Comparison of ENCODE assay signal across 25 cellular contexts in the genomic region with DNA sequence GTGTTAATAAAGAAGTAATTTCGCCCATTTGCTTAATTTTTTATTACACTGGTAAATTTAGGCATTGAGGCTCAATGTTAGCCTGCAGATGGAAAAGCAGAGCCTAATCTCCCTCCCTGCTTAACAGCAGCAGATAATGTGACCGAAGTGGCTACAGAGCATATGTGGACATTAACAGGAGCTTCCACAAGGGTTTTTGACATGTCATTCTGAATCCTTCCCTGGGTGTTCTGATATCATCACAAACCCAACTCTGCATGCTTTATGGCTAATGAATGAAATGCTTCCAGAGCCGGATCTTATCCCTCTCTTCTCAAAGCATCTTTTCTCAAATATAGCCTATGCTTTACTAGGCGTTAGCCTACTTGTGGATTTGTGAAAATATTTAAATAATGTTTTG.
"Had no signal": no experiment of that assay in that cellular context is flagged by ENCODE, and none has a peak within 500 bp of the region (broad histone marks: within the 10 kb centered on the region; RNA-seq: fewer than 3 reads in every experiment).

No MANE protein-coding gene starts in this region.

- H3K36me3 ChIP-seq: adrenal gland, esophagus squamous epithelium had no signal

- H3K27ac ChIP-seq: adrenal gland, body of pancreas, epithelial cell of prostate, esophagus squamous epithelium had no signal

- H3K9me3 ChIP-seq: adrenal gland, body of pancreas, esophagus squamous epithelium had no signal

- ATAC-seq: activated CD4-positive, alpha-beta T cell treated with anti-CD3 and anti-CD28 coated beads for 36 hours; activated CD8-positive, alpha-beta memory T cell treated with anti-CD3 and anti-CD28 coated beads, Interleukin-2, amount 10 ng/mL, durations not matched to agents 7 days and 5 days; activated CD8-positive, alpha-beta T cell treated with anti-CD3 and anti-CD28 coated beads, Interleukin-2, amount 10 ng/mL, durations not matched to agents 7 days and 5 days; activated naive CD8-positive, alpha-beta T cell treated with anti-CD3 and anti-CD28 coated beads, Interleukin-2, amount 50 U/mL, for 24 hours; body of pancreas had no signal

- H3K4me1 ChIP-seq: adrenal gland, body of pancreas, esophagus squamous epithelium had no signal

- DNase-seq: activated CD4-positive, alpha-beta memory T cell treated with anti-CD3 and anti-CD28 coated beads for 36 hours; activated CD4-positive, alpha-beta T cell treated with anti-CD3 and anti-CD28 coated beads for 36 hours; activated CD4-positive, alpha-beta T cell treated with anti-CD3 and anti-CD28 coated beads, Interleukin-2, amount 10 ng/mL, durations not matched to agents 24 days and 14 days; activated CD4-positive, CD25-positive, alpha-beta regulatory T cell; activated CD4-positive, CD25-positive, alpha-beta regulatory T cell treated with anti-CD3 and anti-CD28 coated beads, Interleukin-2, amount 50 U/mL, for 72 hours; activated CD8-positive, alpha-beta memory T cell treated with anti-CD3 and anti-CD28 coated beads, Interleukin-2, amount 10 ng/mL, durations not matched to agents 7 days and 5 days; activated CD8-positive, alpha-beta memory T cell treated with anti-CD3 and anti-CD28 coated beads, Interleukin-2, amount 50 U/mL, for 4 hours; activated CD8-positive, alpha-beta T cell treated with anti-CD3 and anti-CD28 coated beads, Interleukin-2, amount 10 ng/mL, durations not matched to agents 7 days and 5 days; activated effector memory CD4-positive, alpha-beta T cell treated with anti-CD3 and anti-CD28 coated beads, Interleukin-2, amount 50 U/mL, for 16 hours; activated naive CD4-positive, alpha-beta T cell treated with anti-CD3 and anti-CD28 coated beads for 36 hours; activated naive CD8-positive, alpha-beta T cell treated with anti-CD3 and anti-CD28 coated beads for 36 hours; activated naive CD8-positive, alpha-beta T cell treated with anti-CD3 and anti-CD28 coated beads, Interleukin-2, amount 50 U/mL, for 24 hours; activated T-cell treated with anti-CD3 and anti-CD28 coated beads, Interleukin-2, amount 50 U/mL, for 1 hour; activated T-cell treated with anti-CD3 and anti-CD28 coated beads, Interleukin-2, amount 50 U/mL, for 48 hours; adrenal gland; amygdala; aorta; body of pancreas; caudate nucleus; effector CD8-positive, alpha-beta T cell; esophagus squamous epithelium; head of caudate nucleus; hypothalamus; T1000 had no signal

- H3K4me3 ChIP-seq: adrenal gland, body of pancreas, esophagus squamous epithelium had no signal

- H3K27me3 ChIP-seq: adrenal gland, body of pancreas, esophagus squamous epithelium had no signal
